ENCODE assay signal across 13 cellular contexts in the genomic region with DNA sequence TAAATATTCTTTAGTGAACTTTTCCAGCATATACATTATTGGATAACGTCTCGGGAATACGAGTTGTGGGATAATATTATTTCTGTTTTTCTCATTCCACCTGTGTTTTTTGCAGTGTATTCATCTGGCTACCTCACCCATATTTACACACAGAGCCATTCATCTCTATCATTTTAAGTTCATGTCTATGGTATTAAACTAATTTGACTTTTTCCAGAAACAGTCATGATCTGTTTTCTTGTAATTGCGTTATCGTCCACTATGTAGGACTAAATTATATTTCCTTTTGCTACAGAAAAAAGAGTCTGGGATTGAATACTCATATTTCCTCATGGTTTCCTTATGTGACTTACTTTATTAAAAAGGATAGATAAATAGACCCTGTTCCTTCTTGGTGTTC. TPM values are rescaled to one million over a fixed set of nuclear protein-coding genes. Genes with fewer than 3 reads are reported as not detected.
DNase-seq lines count a peak whose midpoint lies in the region; ATAC-seq and TF ChIP-seq lines count a peak whose summit lies in the region.
"Had no signal": no experiment of that assay in that cellular context is flagged by ENCODE, and none has a peak within 500 bp of the region (broad histone marks: within the 10 kb centered on the region; RNA-seq: fewer than 3 reads in every experiment).

No MANE protein-coding gene starts in this region.

- H3K27me3 Mint-ChIP-seq in Calu3 (ENCODE audit: unreplicated experiment) = no peaks in the 10 kb centered on the region
- no peaks in the 10 kb centered on the region for H3K27me3 Mint-ChIP-seq in T-helper 17 cell
- H3K27me3 Mint-ChIP-seq in memory B cell = no peaks in the 10 kb centered on the region

- no peak overlapping the region for H3K27ac ChIP-seq in BLaER1 treated with 17β-estradiol and CSF1 and Interleukin-3, amounts not matched to agents 10 nM and 100 nM

- H3K4me1 Mint-ChIP-seq in Calu3 (ENCODE audit: low read depth, unreplicated experiment) (peaks cover 8% of the 10 kb centered on the region), T-helper 17 cell (peaks cover 45% of the 10 kb centered on the region), memory B cell (peaks cover 28% of the 10 kb centered on the region)

- ATAC-seq in T-helper 17 cell (no peak), memory B cell (ENCODE audit: low read depth) (no peak)
- ATAC-seq: activated CD4-positive, CD25-positive, alpha-beta regulatory T cell treated with anti-CD3 and anti-CD28 coated beads, Interleukin-2, amount 50 U/mL, for 24 hours; left colon had no signal

- H4K20me1 ChIP-seq in BLaER1 treated with 17β-estradiol and CSF1 and Interleukin-3, amounts not matched to agents 10 nM and 100 nM = peaks cover 56 to 74% (median 62%) of the 10 kb centered on the region in 11 experiments

- H3K9me3 ChIP-seq in BLaER1 treated with 17β-estradiol and CSF1 and Interleukin-3, amounts not matched to agents 10 nM and 100 nM (replicated peaks in 1 of 11) = no peaks in the 10 kb centered on the region
- H3K9me3 ChIP-seq in T-helper 17 cell (ENCODE audit: control insufficient read depth, low read length, poor library complexity, severe bottlenecking) = no peaks in the 10 kb centered on the region

- no peak for TF ChIP-seq CTCF in Calu3 (IDR thresholded peaks at IDR 0.05; ENCODE audit: unreplicated experiment)

- peak overlapping the region; percentile 41 for H3K27ac Mint-ChIP-seq in Calu3 (ENCODE audit: unreplicated experiment)
- no peak overlapping the region for H3K27ac Mint-ChIP-seq in T-helper 17 cell
- no peak overlapping the region for H3K27ac Mint-ChIP-seq in memory B cell

- peak overlapping the region; percentile 62 for H3K4me3 Mint-ChIP-seq in Calu3 (ENCODE audit: low read depth, unreplicated experiment)
- peak overlapping the region; percentile 92 for H3K4me3 Mint-ChIP-seq in T-helper 17 cell
- H3K4me3 Mint-ChIP-seq in memory B cell = peak overlapping the region; percentile 19

- no peaks in the 10 kb centered on the region for H3K9me3 Mint-ChIP-seq in Calu3 (ENCODE audit: low read depth, unreplicated experiment)
- no peaks in the 10 kb centered on the region for H3K9me3 Mint-ChIP-seq in memory B cell
- H3K9me3 Mint-ChIP-seq: H9 had no signal

- H3K36me3 Mint-ChIP-seq in Calu3 (ENCODE audit: insufficient read depth, unreplicated experiment) (peaks cover 32% of the 10 kb centered on the region), T-helper 17 cell (ENCODE audit: low read depth) (peaks cover 2% of the 10 kb centered on the region), memory B cell (peaks cover 5% of the 10 kb centered on the region)

- intact Hi-C loops in Calu3 (cut with micrococcal nuclease; ENCODE audit: unreplicated experiment) = no loop called here

- H3K27me3 ChIP-seq in BLaER1 treated with 17β-estradiol and CSF1 and Interleukin-3, amounts not matched to agents 10 nM and 100 nM = no peaks in the 10 kb centered on the region
- H3K27me3 ChIP-seq in H7 (ENCODE audit: control insufficient read depth, insufficient read depth, low read length) = no peaks in the 10 kb centered on the region; the same call in none of the 2 replicates

- BruUV-seq in Calu3 (replicated peaks; lab: Mats Ljungman, UMichigan) = no TSS peak

- H3K36me3 ChIP-seq in BLaER1 treated with 17β-estradiol and CSF1 and Interleukin-3, amounts not matched to agents 10 nM and 100 nM = peaks cover 8 to 29% (median 25%) of the 10 kb centered on the region in 11 experiments
- H3K36me3 ChIP-seq in H7 (replicated peaks; ENCODE audit: control insufficient read depth, insufficient read depth, low read length) = 0 out of 2 replicates have a peak, but pooled peaks cover 1% of the 10 kb centered on the region

- peaks cover 47 to 69% (median 57%) of the 10 kb centered on the region in 10 experiments for H3K4me1 ChIP-seq in BLaER1 treated with 17β-estradiol and CSF1 and Interleukin-3, amounts not matched to agents 10 nM and 100 nM

- DNase-seq in Calu3 (no peak), T-helper 17 cell (no peak), memory B cell (ENCODE audit: low spot score in 2 of 2) (no peak), NCI-H2171 treated with DMSO at 0.1 percent for 48 hours (lab: John Stamatoyannopoulos, UW) (no peak), HCEC 1CT (no peak), H7 (no peak), NCI-H82 treated with DMSO at 0.1 percent for 48 hours (lab: John Stamatoyannopoulos, UW; ENCODE audit: unreplicated experiment) (no peak)
- DNase-seq: activated gamma-delta T cell, GF-D8, left colon had no signal

- peak overlapping the region in 8 of 10 experiments; percentile 92 to 100 (median 98); a peak in 10 of 20 replicates for H3K4me3 ChIP-seq in BLaER1 treated with 17β-estradiol and CSF1 and Interleukin-3, amounts not matched to agents 10 nM and 100 nM
- no peak overlapping the region for H3K4me3 ChIP-seq in H7 (ENCODE audit: insufficient read depth, low read depth, low read length)

- H3K9ac ChIP-seq in BLaER1 treated with 17β-estradiol and CSF1 and Interleukin-3, amounts not matched to agents 10 nM and 100 nM = peak overlapping the region in 3 of 11 experiments; percentile 92 to 96 (median 95); a peak in 5 of 22 replicates

- peak overlapping the region; percentile 85 to 99 (median 95) for H3K4me2 ChIP-seq in BLaER1 treated with 17β-estradiol and CSF1 and Interleukin-3, amounts not matched to agents 10 nM and 100 nM

- CTCF ChIA-PET in Calu3 (lab: Charles Lee) = no interaction called here

RNA-seq across cellular contexts. Expression of a gene that starts 2.7 kb away (rescaled TPM):
- 113 and 115 TPM in 2 replicates for total RNA-seq in Calu3 (2022)
- 10 to 100 TPM; 56.8 to 79.5 TPM for total RNA-seq in T-helper 17 cell
- 9.9 and 14.7 TPM in 2 replicates for total RNA-seq in H7 (2014; rRNA removed; shearing (Covaris generic))

Comparison
In these comparisons a context has a peak if more than half of its experiments do, and no peak if none do; other contexts are left out.
1. H3K4me3 Mint-ChIP-seq: peak in every context shown above with its lines; median percentile 92 in T-helper 17 cell; 62 in Calu3; 19 in memory B cell.